20 cellular contexts compared by ENCODE assay signal in the genomic region with DNA sequence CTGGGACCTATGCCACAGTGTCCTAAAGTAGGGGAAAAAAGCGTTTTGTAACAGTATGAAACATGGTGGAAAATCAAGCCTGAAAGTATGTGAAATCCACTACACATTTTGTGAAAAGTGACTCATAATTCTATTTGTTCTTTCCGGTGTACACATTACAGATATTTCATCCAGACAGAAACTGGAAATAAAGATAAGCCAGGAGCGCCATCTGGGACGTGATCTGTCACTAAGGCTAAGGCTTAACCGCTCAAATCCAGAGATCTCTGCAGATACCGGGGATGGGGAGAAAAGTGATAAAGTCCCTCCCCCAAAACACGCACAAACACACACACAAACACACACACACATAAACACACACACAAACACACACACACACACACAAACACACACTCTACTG. TPM values are rescaled to one million over a fixed set of nuclear protein-coding genes. Genes with fewer than 3 reads are reported as not detected.
DNase-seq lines count a peak whose midpoint lies in the region.
"Had no signal": no experiment of that assay in that cellular context is flagged by ENCODE, and none has a peak within 500 bp of the region (broad histone marks: within the 10 kb centered on the region; RNA-seq: fewer than 3 reads in every experiment).

No MANE protein-coding gene starts in this region.

- no peak overlapping the region for H3K4me3 Mint-ChIP-seq in activated naive CD4-positive, alpha-beta T cell treated with anti-CD3 and anti-CD28 coated beads, Interleukin-2, amount 10 ng/mL, durations not matched to agents 7 days and 5 days
- H3K4me3 Mint-ChIP-seq: CD14-positive monocyte had no signal

- no peaks in the 10 kb centered on the region for H3K36me3 ChIP-seq in iPS-20b (ENCODE audit: insufficient read depth, low read depth, low read length)

- peaks cover 19% of the 10 kb centered on the region for H3K27me3 Mint-ChIP-seq in activated naive CD4-positive, alpha-beta T cell treated with anti-CD3 and anti-CD28 coated beads, Interleukin-2, amount 10 ng/mL, durations not matched to agents 7 days and 5 days

- peak overlapping the region; percentile 51 for H3K4me3 ChIP-seq in iPS-20b (ENCODE audit: low read length)
- H3K4me3 ChIP-seq: SK-N-MC had no signal

- CTCF ChIA-PET in activated naive CD4-positive, alpha-beta T cell treated with anti-CD3 and anti-CD28 coated beads, Interleukin-2, amount 10 ng/mL, durations not matched to agents 7 days and 5 days (lab: Charles Lee), result no interaction called here

- DNase-seq in Ammon's horn (ENCODE audit: low spot score) (peak; percentile 31), LHCN-M2 (ENCODE audit: low read depth) (peak; percentile 10), amniotic epithelial cell (ENCODE audit: low read depth) (peak; percentile 55), NCI-H146 treated with DMSO at 0.1 percent for 48 hours (lab: John Stamatoyannopoulos, UW; ENCODE audit: unreplicated experiment) (no peak), NOMO-1 treated with dmso at 0.1 percent for 144 hours (lab: John Stamatoyannopoulos, UW; ENCODE audit: unreplicated experiment) (no peak)
- no peak for DNase-seq in activated naive CD4-positive, alpha-beta T cell treated with anti-CD3 and anti-CD28 coated beads, Interleukin-2, amount 10 ng/mL, durations not matched to agents 7 days and 5 days
- DNase-seq: ACHN; AML-193; DMS79; GOT3; NCI-H1417 treated with DMSO at 0.1 percent for 48 hours; NCI-H1930; NCI-H2171; NCI-H446; NCI-H526 treated with DMSO at 0.1 percent for 48 hours; NK-92 treated with Interleukin-12 subunit alpha and Interleukin-12 subunit beta, amount 100 ng/mL, for 24 hours; SHP77 had no signal

- no peak overlapping the region for H3K27ac ChIP-seq in iPS-20b (ENCODE audit: low read length)
- H3K27ac ChIP-seq: SK-N-MC had no signal

- no peak overlapping the region for H3K9ac ChIP-seq in iPS-20b (ENCODE audit: low read depth, low read length)

- H3K27ac Mint-ChIP-seq in activated naive CD4-positive, alpha-beta T cell treated with anti-CD3 and anti-CD28 coated beads, Interleukin-2, amount 10 ng/mL, durations not matched to agents 7 days and 5 days, result no peak overlapping the region

- H3K9me3 Mint-ChIP-seq in activated naive CD4-positive, alpha-beta T cell treated with anti-CD3 and anti-CD28 coated beads, Interleukin-2, amount 10 ng/mL, durations not matched to agents 7 days and 5 days, result no peaks in the 10 kb centered on the region

- H3K36me3 Mint-ChIP-seq in activated naive CD4-positive, alpha-beta T cell treated with anti-CD3 and anti-CD28 coated beads, Interleukin-2, amount 10 ng/mL, durations not matched to agents 7 days and 5 days, result no peaks in the 10 kb centered on the region
- H3K36me3 Mint-ChIP-seq: CD14-positive monocyte had no signal

- H3K4me1 Mint-ChIP-seq in activated naive CD4-positive, alpha-beta T cell treated with anti-CD3 and anti-CD28 coated beads, Interleukin-2, amount 10 ng/mL, durations not matched to agents 7 days and 5 days, result no peaks in the 10 kb centered on the region
- H3K4me1 Mint-ChIP-seq: CD14-positive monocyte had no signal

- peaks cover 9% of the 10 kb centered on the region; the same call in 1 of the 2 replicates for H3K4me1 ChIP-seq in iPS-20b (ENCODE audit: insufficient read depth, low read length)

- H3K9me3 ChIP-seq in iPS-20b (ENCODE audit: insufficient read depth, low read depth, low read length), result no peaks in the 10 kb centered on the region

- H3K27me3 ChIP-seq in iPS-20b (ENCODE audit: insufficient read depth, low read length), result no peaks in the 10 kb centered on the region

RNA-seq across cellular contexts. Expression of gene SRSF6, which starts 26.6 kb away (rescaled TPM):
- total RNA-seq in LHCN-M2 (2014; rRNA removed), result 51.0 and 64.8 TPM in 2 replicates
- 59.6 TPM for polyA plus RNA-seq in LHCN-M2 (2012)

Comparison
In these comparisons a context has a peak if more than half of its experiments do, and no peak if none do; other contexts are left out.
1. DNase-seq: peak in Ammon's horn (single experiment), LHCN-M2 (single experiment) and amniotic epithelial cell (single experiment); none in activated naive CD4-positive, alpha-beta T cell treated with anti-CD3 and anti-CD28 coated beads, Interleukin-2, amount 10 ng/mL, durations not matched to agents 7 days and 5 days (single experiment), NCI-H146 treated with DMSO at 0.1 percent for 48 hours (single experiment) and NOMO-1 treated with dmso at 0.1 percent for 144 hours (single experiment).